Comparison of ENCODE assay signal across 15 cellular contexts in genomic region chr7:48637382-48637781, GRCh38.
DNase-seq lines count a peak whose midpoint lies in the region; ATAC-seq and TF ChIP-seq lines count a peak whose summit lies in the region.
"Had no signal": no experiment of that assay in that cellular context is flagged by ENCODE, and none has a peak within 500 bp of the region (broad histone marks: within the 10 kb centered on the region; RNA-seq: fewer than 3 reads in every experiment).

No MANE protein-coding gene starts in this region.

- in situ Hi-C loops in HAP-1 (cut with MboI; ENCODE audit: low sequenced_read_pairs) = no loop called here

- H3K27ac ChIP-seq in epithelial cell of prostate (peak overlapping the region; percentile 45), OCI-LY7 (ENCODE audit: low read depth, low read length, poor library complexity, severe bottlenecking) (no peak overlapping the region)
- H3K27ac ChIP-seq: esophagus muscularis mucosa, stomach had no signal

- H3K79me2 ChIP-seq in OCI-LY7 (ENCODE audit: insufficient read depth, low read depth, low read length) = no peaks in the 10 kb centered on the region

- H2AFZ ChIP-seq in OCI-LY7 (ENCODE audit: low read length) = no peak overlapping the region

- BruUV-seq in OCI-LY7 (replicated peaks; lab: Mats Ljungman, UMichigan) = no TSS peak

- no peak overlapping the region for H3K4me3 ChIP-seq in HAP-1
- H3K4me3 ChIP-seq in OCI-LY7 (ENCODE audit: low read depth, low read length, poor library complexity, severe bottlenecking) = no peak overlapping the region
- H3K4me3 ChIP-seq: esophagus muscularis mucosa, stomach had no signal

- H3K4me1 ChIP-seq in HAP-1 (peaks cover 26% of the 10 kb centered on the region), OCI-LY7 (ENCODE audit: insufficient read depth, low read length, poor library complexity, severe bottlenecking) (no peaks in the 10 kb centered on the region)
- H3K4me1 ChIP-seq: BE2C, stomach had no signal

- TF ChIP-seq CTCF in OCI-LY7 (conservative IDR thresholded peaks at IDR 0.05; ENCODE audit: low read length) = no peak

- no peaks in the 10 kb centered on the region for H3K9me3 ChIP-seq in HAP-1
- H3K9me3 ChIP-seq in OCI-LY7 (ENCODE audit: low read length) = no peaks in the 10 kb centered on the region
- H3K9me3 ChIP-seq: BE2C, esophagus muscularis mucosa, stomach had no signal

- H3K36me3 ChIP-seq in HAP-1 (replicated peaks) (no peaks in the 10 kb centered on the region), OCI-LY7 (ENCODE audit: insufficient read depth, low read length) (no peaks in the 10 kb centered on the region)
- H3K36me3 ChIP-seq: BE2C, esophagus muscularis mucosa, stomach had no signal

- no peak overlapping the region for H3K4me2 ChIP-seq in OCI-LY7 (ENCODE audit: low read length)

- CTCF ChIA-PET in OCI-LY7 (lab: Charles Lee; ENCODE audit: unreplicated experiment) = no interaction called here

- no peaks in the 10 kb centered on the region for H3K9me2 ChIP-seq in OCI-LY7 (ENCODE audit: insufficient read depth, low read length)

- H4K20me1 ChIP-seq in OCI-LY7 (ENCODE audit: insufficient read depth, low read length) = no peaks in the 10 kb centered on the region

- intact Hi-C loops in OCI-LY7 (cut with micrococcal nuclease; ENCODE audit: unreplicated experiment) = no loop called here

- no peak for ATAC-seq in HG02678 (IDR thresholded peaks at IDR 0.05; ENCODE audit: unreplicated experiment)
- ATAC-seq in HG03378 (IDR thresholded peaks at IDR 0.05; ENCODE audit: unreplicated experiment) = no peak

- H3K27me3 ChIP-seq in HAP-1 (ENCODE audit: low read depth) = no peaks in the 10 kb centered on the region
- H3K27me3 ChIP-seq: BE2C, esophagus muscularis mucosa, stomach had no signal

- POLR2A ChIA-PET in OCI-LY7 (lab: Charles Lee) = interaction anchor here (0.6 to 0.7 kb wide), 2 partner anchors 181 to 482 kb away, joined by 3 to 5 read pairs; no protein-coding TSS in a partner anchor

- DNase-seq in DMS153 (lab: John Stamatoyannopoulos, UW) (peak; percentile 90), HAP-1 (ENCODE audit: low spot score in 2 of 2) (peak; percentile 41 to 77), NCI-H345 treated with DMSO at 0.1 percent for 48 hours (lab: John Stamatoyannopoulos, UW; ENCODE audit: unreplicated experiment) (peak; percentile 82), epithelial cell of prostate (ENCODE audit: low read depth, low spot score) (no peak), NCI-H446 (lab: John Stamatoyannopoulos, UW) (no peak), OCI-LY7 (ENCODE audit: low spot score) (no peak)
- DNase-seq: activated naive CD4-positive, alpha-beta T cell treated with anti-CD3 and anti-CD28 coated beads for 36 hours; BE2C; GDM1; NCI-H187; stimulated activated CD4-positive, alpha-beta T cell treated with anti-CD3 and anti-CD28 coated beads, Interleukin-4, amount 100 ng/mL, for 24 hours; stomach had no signal

Comparison
In these comparisons a context has a peak if more than half of its experiments do, and no peak if none do; other contexts are left out.
1. DNase-seq: peak in DMS153 (single experiment), HAP-1 (2 of 2) and NCI-H345 treated with DMSO at 0.1 percent for 48 hours (single experiment); none in epithelial cell of prostate (single experiment), NCI-H446 (0 of 2) and OCI-LY7 (single experiment).